In genomic region chr5:109479260-109479860, GRCh38 we compare ENCODE assay signal across 10 cellular contexts.
DNase-seq lines count a peak whose midpoint lies in the region; ATAC-seq and TF ChIP-seq lines count a peak whose summit lies in the region.
"Had no signal": no experiment of that assay in that cellular context is flagged by ENCODE, and none has a peak within 500 bp of the region (broad histone marks: within the 10 kb centered on the region; RNA-seq: fewer than 3 reads in every experiment).

No MANE protein-coding gene starts in this region.

- no peaks in the 10 kb centered on the region for H3K4me1 ChIP-seq in breast epithelium
- H3K4me1 ChIP-seq in endodermal cell (ENCODE audit: control insufficient read depth, insufficient read depth, low read length), result no peaks in the 10 kb centered on the region
- no peaks in the 10 kb centered on the region for H3K4me1 ChIP-seq in tibial nerve

- H3K4me1 Mint-ChIP-seq in MCF 10A (ENCODE audit: insufficient read depth, unreplicated experiment), result no peaks in the 10 kb centered on the region
- H3K4me1 Mint-ChIP-seq in endodermal cell, result peaks cover 14% of the 10 kb centered on the region

- no peaks in the 10 kb centered on the region for H3K36me3 ChIP-seq in breast epithelium
- no peaks in the 10 kb centered on the region for H3K36me3 ChIP-seq in endodermal cell (ENCODE audit: control insufficient read depth, insufficient read depth, low read length)
- H3K36me3 ChIP-seq in tibial nerve, result no peaks in the 10 kb centered on the region

- H3K27me3 ChIP-seq in breast epithelium (no peaks in the 10 kb centered on the region), endodermal cell (ENCODE audit: control insufficient read depth, insufficient read depth, low read length, poor library complexity, severe bottlenecking) (no peaks in the 10 kb centered on the region), tibial nerve (no peaks in the 10 kb centered on the region)

- no peak overlapping the region for H3K9ac ChIP-seq in endodermal cell (ENCODE audit: extremely low read depth, low read length, poor library complexity, severe bottlenecking)

- CTCF ChIA-PET in MCF 10A (lab: Yijun Ruan, JAX), result interaction anchor here (0.6 to 2.7 kb wide), 6 partner anchors 12 to 942 kb away, joined by 3 to 7 read pairs (median 4); no protein-coding TSS in a partner anchor

- H3K9me3 Mint-ChIP-seq in MCF 10A (ENCODE audit: unreplicated experiment) (no peaks in the 10 kb centered on the region), endodermal cell (peaks cover 16% of the 10 kb centered on the region)
- H3K9me3 Mint-ChIP-seq: memory B cell; T-helper 1 cell treated with Interleukin-12 subunit alpha and Interleukin-12 subunit beta and Interleukin-4 antibody, amounts not matched to agents 30 μg/mL and 1 μg/mL, for 36 hours had no signal

- TF ChIP-seq CTCF in MCF 10A (IDR thresholded peaks at IDR 0.05; ENCODE audit: unreplicated experiment) (peak; percentile 28), breast epithelium (IDR thresholded peaks at IDR 0.05) (peak in 1 of 3 donors; percentile 10), endodermal cell (conservative IDR thresholded peaks at IDR 0.05) (peak; percentile 70), tibial nerve (IDR thresholded peaks at IDR 0.05) (peak in 3 of 5 experiments; percentile 16 to 28 (median 24))

- H3K4me3 ChIP-seq in breast epithelium, result no peak overlapping the region
- no peak overlapping the region for H3K4me3 ChIP-seq in endodermal cell (ENCODE audit: low read length)
- no peak overlapping the region for H3K4me3 ChIP-seq in tibial nerve

- POLR2A ChIA-PET in MCF 10A (lab: Yijun Ruan, JAX), result interaction anchor here (0.5 to 1.0 kb wide), 4 partner anchors 69 to 871 kb away, joined by 3 to 4 read pairs (median 3); partner anchors contain the start of gene PJA2

- TF ChIP-seq POLR2A in breast epithelium (IDR thresholded peaks at IDR 0.05) (no peak), tibial nerve (IDR thresholded peaks at IDR 0.05) (no peak)

- no peak overlapping the region for H3K4me3 Mint-ChIP-seq in MCF 10A (ENCODE audit: unreplicated experiment)
- no peak overlapping the region for H3K4me3 Mint-ChIP-seq in endodermal cell
- H3K4me3 Mint-ChIP-seq: memory B cell; T-helper 1 cell treated with Interleukin-12 subunit alpha and Interleukin-12 subunit beta and Interleukin-4 antibody, amounts not matched to agents 30 μg/mL and 1 μg/mL, for 36 hours had no signal

- DNase-seq in MCF 10A (ENCODE audit: unreplicated experiment) (peak; percentile 23), breast epithelium (ENCODE audit: low spot score in 2 of 2) (no peak), NCI-H2029 treated with DMSO at 0.1 percent for 48 hours (lab: John Stamatoyannopoulos, UW) (peak; percentile 9), endodermal cell (no peak), tibial nerve (ENCODE audit: low spot score in 2 of 2) (no peak), COR-L47 (lab: John Stamatoyannopoulos, UW) (no peak)

- WGBS in endodermal cell (ENCODE audit: insufficient coverage in 1 of 2, insufficient read length in 1 of 2), 2 experiments, result 100% methylated on average over 2 of the region's 2 CpGs; no CpG with 5 or more reads in 1 of the 2 experiments
- WGBS in tibial nerve, 2 donors, result 93 to 95% methylated on average over 2 of the region's 2 CpGs

- H3K27me3 Mint-ChIP-seq in MCF 10A (ENCODE audit: insufficient read depth, unreplicated experiment) (no peaks in the 10 kb centered on the region), endodermal cell (ENCODE audit: insufficient read depth) (no peaks in the 10 kb centered on the region)

- H3K36me3 Mint-ChIP-seq in MCF 10A (ENCODE audit: insufficient read depth, unreplicated experiment), result no peaks in the 10 kb centered on the region
- H3K36me3 Mint-ChIP-seq in endodermal cell (ENCODE audit: low read depth), result peaks cover 3% of the 10 kb centered on the region
- H3K36me3 Mint-ChIP-seq: memory B cell had no signal

- no peak for TF ChIP-seq EP300 in tibial nerve (IDR thresholded peaks at IDR 0.05)

- H3K27ac Mint-ChIP-seq in MCF 10A (ENCODE audit: low read depth, unreplicated experiment) (no peak overlapping the region), endodermal cell (no peak overlapping the region)
- H3K27ac Mint-ChIP-seq: memory B cell; T-helper 1 cell treated with Interleukin-12 subunit alpha and Interleukin-12 subunit beta and Interleukin-4 antibody, amounts not matched to agents 30 μg/mL and 1 μg/mL, for 36 hours had no signal

- H3K9me3 ChIP-seq in breast epithelium (no peaks in the 10 kb centered on the region), endodermal cell (ENCODE audit: control insufficient read depth, low read length) (peaks cover 12% of the 10 kb centered on the region), tibial nerve (no peaks in the 10 kb centered on the region)

- H3K27ac ChIP-seq in breast epithelium (no peak overlapping the region), endodermal cell (ENCODE audit: low read depth, low read length) (no peak overlapping the region), tibial nerve (no peak overlapping the region)

- BruUV-seq in MCF 10A (replicated peaks; lab: Mats Ljungman, UMichigan), result no TSS peak

- intact Hi-C loops in MCF 10A (cut with micrococcal nuclease) (loop anchor here (5.0 to 10.0 kb wide), 2 partner anchors 555 to 957 kb away; no protein-coding TSS in a partner anchor), breast epithelium (cut with DNase I; ENCODE audit: low total_unique reads) (no loop called here)

- ATAC-seq in HG02571 (IDR thresholded peaks at IDR 0.05; ENCODE audit: unreplicated experiment) (no peak), HG02885 (IDR thresholded peaks at IDR 0.05; ENCODE audit: poor library complexity, unreplicated experiment) (no peak)

Comparison
In these comparisons a context has a peak if more than half of its experiments do, and no peak if none do; other contexts are left out.
1. DNase-seq: peak in MCF 10A (single experiment) and NCI-H2029 treated with DMSO at 0.1 percent for 48 hours (single experiment); none in breast epithelium (0 of 2), endodermal cell (single experiment), tibial nerve (0 of 2) and COR-L47 (single experiment).